22 cellular contexts compared by ENCODE assay signal in the genomic region with DNA sequence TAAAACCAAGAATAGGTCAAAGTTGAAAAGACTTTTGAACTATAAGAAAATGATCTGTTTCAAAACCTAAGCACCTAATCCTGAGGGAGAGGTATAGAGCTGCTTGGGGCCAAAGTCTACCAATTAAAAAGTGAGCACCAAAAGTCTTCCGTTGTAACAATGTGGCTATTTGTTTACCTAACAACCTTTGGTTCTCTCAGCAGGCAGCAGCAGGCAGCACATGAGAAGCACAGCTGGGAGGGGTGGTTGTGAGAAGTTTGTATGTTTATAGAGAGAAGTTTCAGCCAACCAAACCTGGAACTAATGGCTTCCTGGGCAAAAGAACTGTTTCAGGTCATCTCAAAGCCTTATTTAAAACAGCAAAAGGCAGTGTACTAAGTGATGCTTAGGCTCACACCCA. TPM values are rescaled to one million over a fixed set of nuclear protein-coding genes. Genes with fewer than 3 reads are reported as not detected.
A peak's percentile ranks its signal among the peaks of the same experiment; 100 is the strongest.
DNase-seq lines count a peak whose midpoint lies in the region; ATAC-seq, FAIRE-seq and TF ChIP-seq lines count a peak whose summit lies in the region.
"Had no signal": no experiment of that assay in that cellular context is flagged by ENCODE, and none has a peak within 500 bp of the region (broad histone marks: within the 10 kb centered on the region; RNA-seq: fewer than 3 reads in every experiment).

No MANE protein-coding gene starts in this region.

- H3K4me1 ChIP-seq in mucosa of rectum (ENCODE audit: control insufficient read depth in 2 of 2, insufficient read depth in 2 of 2, low read length in 2 of 2): peaks cover 22 to 28% of the 10 kb centered on the region in 2 donors
- H3K4me1 ChIP-seq: upper lobe of right lung had no signal

- H3K9me3 ChIP-seq in mucosa of rectum (ENCODE audit: control insufficient read depth in 2 of 2, low read length in 2 of 2): no peaks in the 10 kb centered on the region
- H3K9me3 ChIP-seq: upper lobe of right lung had no signal

- peaks cover 9 to 18% of the 10 kb centered on the region in 2 donors for H3K36me3 ChIP-seq in mucosa of rectum (ENCODE audit: control insufficient read depth in 2 of 2, insufficient read depth in 2 of 2, low read length in 2 of 2)

- no peak for TF ChIP-seq POLR2A in GM12892 (IDR thresholded peaks at IDR 0.05; ENCODE audit: low read depth, low read length)

- peak; percentile 2 for DNase-seq in COLO829 (ENCODE audit: low spot score)
- DNase-seq in LNCaP clone FGC (ENCODE audit: low read depth): peak; percentile 34
- no peak for DNase-seq in NCI-H146 treated with DMSO at 0.1 percent for 48 hours (lab: John Stamatoyannopoulos, UW; ENCODE audit: unreplicated experiment)
- no peak for DNase-seq in GM12892 (ENCODE audit: insufficient read length)
- DNase-seq in Right ventricle myocardium inferior (ENCODE audit: missing footprints): no peak
- DNase-seq: activated naive CD4-positive, alpha-beta T cell treated with Interleukin-2 at 50 U/mL for 16 hours; activated T-cell treated with anti-CD3 and anti-CD28 coated beads for 4 hours; aorta; CD8-positive, alpha-beta memory T cell; cortex of kidney; EL; foreskin melanocyte; NCI-H1694 treated with DMSO at 0.1 percent for 48 hours; NCI-H345; right cardiac atrium; stimulated activated naive CD8-positive, alpha-beta T cell treated with anti-CD3 and anti-CD28 coated beads, Interleukin-15, amount 100 ng/mL, for 72 hours; upper lobe of right lung had no signal

- peak overlapping the region; percentile 74 to 86 for H3K27ac ChIP-seq in mucosa of rectum (ENCODE audit: low read depth in 2 of 2, low read length in 2 of 2)
- H3K27ac ChIP-seq: upper lobe of right lung had no signal

- intact Hi-C loops in Right ventricle myocardium inferior (cut with DNase I): no loop called here

- FAIRE-seq in colon (lab: Jason Lieb, UNC) (peak; percentile 36), GM12892 (lab: Jason Lieb, UNC) (no peak)
- FAIRE-seq: H54, TTC549 had no signal

- peak overlapping the region in 1 of 2 donors; percentile 28 for H3K9ac ChIP-seq in mucosa of rectum (ENCODE audit: low read depth in 1 of 2, low read length in 2 of 2)

- H3K4me3 ChIP-seq in LNCaP clone FGC (ENCODE audit: low read depth, low read length) (no peak overlapping the region), mucosa of rectum (ENCODE audit: low read length in 2 of 2) (peak overlapping the region in 1 of 2 donors; percentile 38)
- H3K4me3 ChIP-seq: upper lobe of right lung had no signal

- ATAC-seq in HG02678 (IDR thresholded peaks at IDR 0.05; ENCODE audit: unreplicated experiment) (no peak), Right ventricle myocardium inferior (no peak)
- ATAC-seq: right cardiac atrium; stimulated activated naive CD8-positive, alpha-beta T cell treated with anti-CD3 and anti-CD28 coated beads, Interleukin-15, amount 100 ng/mL, for 72 hours; upper lobe of right lung had no signal

- no peak for TF ChIP-seq CTCF in LNCaP clone FGC (IDR thresholded peaks at IDR 0.05; ENCODE audit: control insufficient read depth, extremely low read depth, insufficient read depth)

- H3K27me3 ChIP-seq in mucosa of rectum (ENCODE audit: control insufficient read depth in 2 of 2, insufficient read depth in 2 of 2, low read length in 2 of 2): no peaks in the 10 kb centered on the region
- H3K27me3 ChIP-seq: upper lobe of right lung had no signal

RNA-seq across cellular contexts. Expression of a gene that starts 59.8 kb away (rescaled TPM):
- polyA plus RNA-seq in GM12892 (2012; ENCODE audit: missing spikeins): 35.9 TPM
- total RNA-seq in Right ventricle myocardium inferior: 37.1 TPM

Comparison
In these comparisons a context has a peak if more than half of its experiments do, and no peak if none do; other contexts are left out.
1. DNase-seq: peak in COLO829 (single experiment) and LNCaP clone FGC (single experiment); none in NCI-H146 treated with DMSO at 0.1 percent for 48 hours (single experiment), GM12892 (single experiment) and Right ventricle myocardium inferior (single experiment).